ENCODE assay signal across 8 cellular contexts in genomic region chr7:4683884-4684565, GRCh38. TPM values are rescaled to one million over a fixed set of nuclear protein-coding genes. Genes with fewer than 3 reads are reported as not detected.
DNase-seq lines count a peak whose midpoint lies in the region; ATAC-seq and TF ChIP-seq lines count a peak whose summit lies in the region.

No MANE protein-coding gene starts in this region.

- H3K4me3 ChIP-seq in NB4 (ENCODE audit: low read depth, low read length) (peak overlapping the region; percentile 81), fibroblast of mammary gland (ENCODE audit: control insufficient read depth, low read depth, low read length) (peak overlapping the region; percentile 85), neural cell (ENCODE audit: low read length) (peak overlapping the region; percentile 87), vagina (peak overlapping the region; percentile 90 to 97)

- H3K9me2 ChIP-seq in neural cell (ENCODE audit: insufficient read depth, low read length), result no peaks in the 10 kb centered on the region

- no peak overlapping the region for H2AFZ ChIP-seq in neural cell (ENCODE audit: low read depth, low read length)

- TF ChIP-seq POLR2A in NB4 (IDR thresholded peaks at IDR 0.05; ENCODE audit: extremely low read depth, insufficient read length) (no peak), vagina (IDR thresholded peaks at IDR 0.05) (no peak)

- peak; percentile 25 for TF ChIP-seq RAD21 in neural cell (conservative IDR thresholded peaks at IDR 0.05)

- H3K9ac ChIP-seq in neural cell (ENCODE audit: low read length), result peak overlapping the region; percentile 78

- intact Hi-C loops in vagina (cut with DNase I), result no loop called here

- peak; percentile 38 for ATAC-seq in GM18907 (IDR thresholded peaks at IDR 0.05; ENCODE audit: unreplicated experiment)
- no peak for ATAC-seq in HG03159 (IDR thresholded peaks at IDR 0.05; ENCODE audit: unreplicated experiment)

- peak overlapping the region; percentile 63 for H3K4me2 ChIP-seq in neural cell (ENCODE audit: low read length)

- no peak for TF ChIP-seq EP300 in neural cell (conservative IDR thresholded peaks at IDR 0.05; ENCODE audit: poor library complexity, severe bottlenecking)

- H3K27ac ChIP-seq in neural cell (ENCODE audit: low read length), result no peak overlapping the region
- H3K27ac ChIP-seq in vagina, result peak overlapping the region; percentile 98

- DNase-seq in AG20443 (ENCODE audit: low spot score) (peak; percentile 72), NB4 (ENCODE audit: low read depth) (peak; percentile 53), fibroblast of mammary gland (ENCODE audit: low read depth) (peak; percentile 80), vagina (ENCODE audit: extremely low spot score in 2 of 2) (no peak)
- DNase-seq in activated T-cell treated with anti-CD3 and anti-CD28 coated beads, Interleukin-2, amount 50 U/mL, for 48 hours, result peak; percentile 53 to 54

- peaks cover 49% of the 10 kb centered on the region for H3K4me1 ChIP-seq in vagina

- H3K9me3 ChIP-seq in neural cell (ENCODE audit: low read length) (no peaks in the 10 kb centered on the region), vagina (no peaks in the 10 kb centered on the region)

- H3K79me2 ChIP-seq in neural cell (replicated peaks; ENCODE audit: insufficient read depth, low read length), result peaks cover 60% of the 10 kb centered on the region

- H3K36me3 ChIP-seq in neural cell (ENCODE audit: insufficient read depth, low read length) (no peaks in the 10 kb centered on the region), vagina (no peaks in the 10 kb centered on the region)

- H4K20me1 ChIP-seq in neural cell (ENCODE audit: insufficient read depth), result no peaks in the 10 kb centered on the region

- H3F3A ChIP-seq in neural cell (ENCODE audit: insufficient read depth, low read length, poor library complexity, severe bottlenecking), result no peaks in the 10 kb centered on the region

- H3K27me3 ChIP-seq in neural cell (ENCODE audit: insufficient read depth, low read depth, low read length), result no peaks in the 10 kb centered on the region
- H3K27me3 ChIP-seq in vagina, result no peaks in the 10 kb centered on the region

- TF ChIP-seq CTCF in NB4 (IDR thresholded peaks at IDR 0.05; ENCODE audit: low read depth, low read length), result no peak
- peak; percentile 14 for TF ChIP-seq CTCF in fibroblast of mammary gland (conservative IDR thresholded peaks at IDR 0.05; ENCODE audit: control insufficient read depth, insufficient read depth, low read depth, low read length)
- peak; percentile 43 for TF ChIP-seq CTCF in neural cell (IDR thresholded peaks at IDR 0.05; ENCODE audit: poor library complexity, severe bottlenecking)
- TF ChIP-seq CTCF in vagina (IDR thresholded peaks at IDR 0.05), result no peak

TF ChIP-seq in neural cell, 6 proteins besides CTCF, POLR2A, EP300 and RAD21:
- TF ChIP-seq REST (IDR thresholded peaks at IDR 0.05; ENCODE audit: borderline replicate concordance) (no peak), TAF1 (IDR thresholded peaks at IDR 0.05; ENCODE audit: low read depth) (no peak), EZH2 (IDR thresholded peaks at IDR 0.05; ENCODE audit: borderline replicate concordance, insufficient read depth, low read length, poor library complexity, severe bottlenecking) (no peak), POLR2AphosphoS5 (IDR thresholded peaks at IDR 0.05) (no peak), SMC3 (conservative IDR thresholded peaks at IDR 0.05; ENCODE audit: poor library complexity) (no peak)

RNA-seq across cellular contexts. Expression of gene FOXK1, which starts 1.9 kb away (rescaled TPM):
- 7.4 and 7.7 TPM in 2 replicates for polyA plus RNA-seq in neural cell
- 32.5 and 35.8 TPM in 2 replicates for polyA minus RNA-seq in neural cell
- total RNA-seq in vagina, result 28.5 TPM

Comparison
In these comparisons a context has a peak if more than half of its experiments do, and no peak if none do; other contexts are left out.
1. DNase-seq: peak in AG20443 (single experiment), NB4 (single experiment), activated T-cell treated with anti-CD3 and anti-CD28 coated beads, Interleukin-2, amount 50 U/mL, for 48 hours (2 of 2) and fibroblast of mammary gland (single experiment); none in vagina (0 of 2).
2. CTCF ChIP-seq: peak in fibroblast of mammary gland (single experiment) and neural cell (single experiment); none in NB4 (single experiment) and vagina (0 of 3).
3. Peak in every context shown above with its lines, with median percentiles within 50 percentile points of each other: H3K4me3 ChIP-seq.